21 cellular contexts compared by ENCODE assay signal in the genomic region with DNA sequence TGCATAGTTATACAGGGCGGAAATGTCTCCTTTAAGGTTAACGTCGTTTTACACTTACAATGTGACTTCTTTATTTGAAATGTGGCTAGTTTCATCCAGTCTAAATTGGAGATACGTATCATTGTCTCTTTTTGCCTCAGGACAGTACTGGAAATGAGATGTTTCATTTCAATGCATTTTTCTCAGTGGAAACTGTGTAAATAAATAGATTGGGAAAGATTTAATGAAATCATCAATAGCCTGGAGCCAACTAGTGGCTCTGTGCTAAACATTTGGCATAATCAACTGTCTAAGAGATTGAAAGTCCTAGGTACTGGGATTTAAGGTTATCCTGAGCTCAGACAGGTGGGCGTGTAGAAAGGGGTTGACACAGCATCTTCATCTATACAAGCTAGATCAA.
"Had no signal": no experiment of that assay in that cellular context is flagged by ENCODE, and none has a peak within 500 bp of the region (broad histone marks: within the 10 kb centered on the region; RNA-seq: fewer than 3 reads in every experiment).

No MANE protein-coding gene starts in this region.

- H3K27ac ChIP-seq: esophagus squamous epithelium, hepatocyte, spleen, tibial artery, upper lobe of left lung, uterus had no signal

- H3K4me3 ChIP-seq: esophagus squamous epithelium, hepatocyte, lung, spleen, tibial artery, upper lobe of left lung, uterus had no signal

- H3K4me1 ChIP-seq: esophagus squamous epithelium, spleen, tibial artery, upper lobe of left lung, uterus had no signal

- DNase-seq: effector memory CD4-positive, alpha-beta T cell; esophagus squamous epithelium; foreskin melanocyte; head of caudate nucleus; kidney; left colon; left ventricle myocardium superior; mesendoderm; naive thymus-derived CD8-positive, alpha-beta T cell; posterior cingulate gyrus; spleen; stimulated activated CD4-positive, alpha-beta T cell treated with anti-CD3 and anti-CD28 coated beads, Interleukin-15, amount 100 ng/mL, for 24 hours; stimulated activated CD4-positive, alpha-beta T cell treated with anti-CD3 and anti-CD28 coated beads, Interleukin-1b, Interleukin-23, amount 100 ng/mL, for 48 hours; stimulated activated CD4-positive, alpha-beta T cell treated with anti-CD3 and anti-CD28 coated beads, Interleukin-4, amount 100 ng/mL, for 24 hours; tibial artery; upper lobe of left lung; uterus had no signal

- H3K9me3 ChIP-seq: esophagus squamous epithelium, spleen, tibial artery, upper lobe of left lung, uterus had no signal

- H3K4me2 ChIP-seq: hepatocyte had no signal

- H3K27me3 ChIP-seq: esophagus squamous epithelium, hepatocyte, spleen, tibial artery, upper lobe of left lung, uterus had no signal

- ATAC-seq: left colon; left ventricle myocardium superior; naive thymus-derived CD8-positive, alpha-beta T cell; sciatic nerve; stimulated activated memory B cell treated with anti-CD40 and anti-IgM and Interleukin-4, amounts not matched to agents 10 μg/mL and 1 μg/mL and 100 μg/mL, for 72 hours had no signal

- H2AFZ ChIP-seq: hepatocyte had no signal

- H3K36me3 ChIP-seq: esophagus squamous epithelium, spleen, tibial artery, upper lobe of left lung, uterus had no signal
